11 cellular contexts compared by ENCODE assay signal in genomic region chr5:102216559-102217157, GRCh38.
"Had no signal": no experiment of that assay in that cellular context is flagged by ENCODE, and none has a peak within 500 bp of the region (broad histone marks: within the 10 kb centered on the region; RNA-seq: fewer than 3 reads in every experiment).

No MANE protein-coding gene starts in this region.

- DNase-seq: activated CD4-positive, alpha-beta T cell treated with anti-CD3 and anti-CD28 coated beads, Interleukin-2, amount 10 ng/mL, durations not matched to agents 7 days and 5 days; activated gamma-delta T cell treated with Interleukin-2 at 50 U/mL for 16 hours; activated naive CD8-positive, alpha-beta T cell treated with anti-CD3 and anti-CD28 coated beads for 36 hours; amygdala; body of pancreas; caudate nucleus; colonic mucosa; naive B cell; trophoblast cell had no signal

- ATAC-seq: body of pancreas, esophagus mucosa, sciatic nerve had no signal
